Comparison of ENCODE assay signal across 10 cellular contexts in genomic region chr21:27292851-27293638, GRCh38.
"Had no signal": no experiment of that assay in that cellular context is flagged by ENCODE, and none has a peak within 500 bp of the region (broad histone marks: within the 10 kb centered on the region; RNA-seq: fewer than 3 reads in every experiment).

No MANE protein-coding gene starts in this region.

- H3K4me1 ChIP-seq: HAP-1 had no signal

- H3K27ac Mint-ChIP-seq: HFFc6 had no signal

- H3K4me3 ChIP-seq: GM23248, HAP-1, K562 had no signal

- ATAC-seq: HCT116, HepG2, K562 had no signal

- H3K36me3 ChIP-seq: HAP-1 had no signal

- H3K9me3 ChIP-seq: HAP-1 had no signal

- H3K9me3 Mint-ChIP-seq: HFFc6 had no signal

- DNase-seq: GM23248, GOT3, H7, HFFc6, KG1 had no signal

- H3K27ac ChIP-seq: GM23248, HL-60 had no signal

- H3K4me3 Mint-ChIP-seq: HFFc6 had no signal

- H2AFZ ChIP-seq: GM23248 had no signal

- H3K9ac ChIP-seq: GM23248 had no signal
